Comparison of ENCODE assay signal across 9 cellular contexts in genomic region chr4:5888222-5888701, GRCh38. TPM values are rescaled to one million over a fixed set of nuclear protein-coding genes. Genes with fewer than 3 reads are reported as not detected.
DNase-seq lines count a peak whose midpoint lies in the region; ATAC-seq and TF ChIP-seq lines count a peak whose summit lies in the region.
"Had no signal": no experiment of that assay in that cellular context is flagged by ENCODE, and none has a peak within 500 bp of the region (broad histone marks: within the 10 kb centered on the region; RNA-seq: fewer than 3 reads in every experiment).

No MANE protein-coding gene starts in this region.

- DNase-seq in NCI-H1105 (lab: John Stamatoyannopoulos, UW) (peak; percentile 56), SW480 (ENCODE audit: low spot score) (peak; percentile 14), lower leg skin (ENCODE audit: low spot score in 2 of 2) (no peak), transverse colon (no peak), posterior vena cava (ENCODE audit: low spot score) (no peak)
- DNase-seq: activated CD4-positive, CD25-positive, alpha-beta regulatory T cell had no signal

- peaks cover 0 to 26% (median 15%) of the 10 kb centered on the region in 4 donors for H3K4me1 ChIP-seq in transverse colon

- intact Hi-C loops in lower leg skin (cut with DNase I; ENCODE audit: low total_unique reads) (no loop called here), transverse colon (cut with DNase I; ENCODE audit: low total_unique reads) (no loop called here), posterior vena cava (cut with DNase I) (no loop called here)

- H3K27me3 ChIP-seq in transverse colon: peaks cover 75% of the 10 kb centered on the region

- peak overlapping the region; percentile 11 for H3K4me3 ChIP-seq in lower leg skin (ENCODE audit: low read depth, poor library complexity, severe bottlenecking)
- peak overlapping the region; percentile 15 to 49 (median 28) for H3K4me3 ChIP-seq in transverse colon

- no peak for TF ChIP-seq CTCF in lower leg skin (IDR thresholded peaks at IDR 0.05)
- no peak for TF ChIP-seq CTCF in transverse colon (IDR thresholded peaks at IDR 0.05)

- H3K9me3 ChIP-seq in transverse colon: no peaks in the 10 kb centered on the region
- H3K9me3 ChIP-seq: neutrophil had no signal

- in situ Hi-C loops in transverse colon (cut with MboI; ENCODE audit: low pct_ligation_motif_present in 1 of 4, low pct_unique_long_range_greater_than_20kb in 1 of 4, low sequenced_read_pairs in 3 of 4): no loop called here

- no peak for TF ChIP-seq POLR2A in lower leg skin (IDR thresholded peaks at IDR 0.05)
- no peak for TF ChIP-seq POLR2A in transverse colon (IDR thresholded peaks at IDR 0.05)

- 2% methylated on average over 18 of the region's 59 CpGs; no CpG with 5 or more reads in 1 of the 2 donors for WGBS in lower leg skin, 2 donors
- 2% methylated on average over 17 of the region's 59 CpGs; no CpG with 5 or more reads in 1 of the 2 donors for WGBS in transverse colon (ENCODE audit: low coverage in 1 of 2), 2 donors

- ATAC-seq in GM18867 (IDR thresholded peaks at IDR 0.05; ENCODE audit: unreplicated experiment) (no peak), GM19324 (IDR thresholded peaks at IDR 0.05; ENCODE audit: low FRiP score, unreplicated experiment) (no peak)

- no peak overlapping the region for H3K27ac ChIP-seq in transverse colon
- H3K27ac ChIP-seq: neutrophil had no signal

- no peak for TF ChIP-seq EP300 in transverse colon (IDR thresholded peaks at IDR 0.05; ENCODE audit: low read depth)

- H3K36me3 ChIP-seq in transverse colon: no peaks in the 10 kb centered on the region
- H3K36me3 ChIP-seq: neutrophil had no signal

RNA-seq across cellular contexts. Expression of gene CRMP1, which starts 4.6 kb away (rescaled TPM):
- 1 to 10 TPM in 1 of 4 donors, under 1 TPM in 2, not detected in 1; 0.17 to 1.2 (median 0.17) TPM for total RNA-seq in lower leg skin
- 1 to 10 TPM in 2 of 4 donors, under 1 TPM in 1, not detected in 1; 0.55 to 3.0 (median 2.1) TPM for total RNA-seq in transverse colon
- total RNA-seq in posterior vena cava: 1 to 10 TPM in 1 of 2 donors, under 1 TPM in 1; 0.81 to 2.0 TPM

Comparison
In these comparisons a context has a peak if more than half of its experiments do, and no peak if none do; other contexts are left out.
1. DNase-seq: peak in NCI-H1105 (single experiment) and SW480 (single experiment); none in lower leg skin (0 of 2), transverse colon (single experiment) and posterior vena cava (single experiment).